In the genomic region with DNA sequence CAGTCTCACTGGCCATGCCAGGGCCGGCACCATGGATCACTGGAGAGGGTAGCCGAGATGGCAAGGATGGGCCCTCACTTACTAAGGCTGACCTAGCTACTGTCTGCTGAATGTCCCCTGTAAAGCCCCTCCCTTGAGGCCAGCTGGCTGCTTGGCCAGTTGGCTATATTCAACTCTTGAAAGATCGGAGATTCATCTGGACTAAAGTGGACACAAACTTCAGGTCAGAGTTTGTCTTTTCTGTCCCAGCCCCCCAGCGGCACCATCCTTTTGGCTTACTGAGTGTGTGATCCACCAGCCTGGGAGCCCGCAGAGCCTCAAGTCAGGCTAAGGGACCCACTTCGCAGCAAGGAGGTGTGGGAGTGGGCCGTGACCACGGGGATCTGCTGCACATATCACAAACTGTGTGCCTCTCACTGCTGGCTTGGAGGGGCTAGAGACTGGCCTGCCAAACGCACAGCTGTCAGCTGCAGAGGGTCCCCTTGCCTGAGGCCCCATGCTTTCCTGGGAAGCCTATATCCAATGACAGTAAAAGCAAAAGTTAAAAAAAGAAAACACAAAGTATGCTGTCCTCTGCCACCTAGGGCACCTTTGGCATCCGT, we compare ENCODE assay signal across 1 cellular context.
TF ChIP-seq lines count a peak whose summit lies in the region.

No MANE protein-coding gene starts in this region.

TF ChIP-seq in IMR-90, 13 proteins besides CTCF, POLR2A, EP300 and RAD21 (continued from another document):
- no peak for TF ChIP-seq MAZ (IDR thresholded peaks at IDR 0.05; ENCODE audit: borderline replicate concordance, low read depth, low read length)
- no peak for TF ChIP-seq RCOR1 (IDR thresholded peaks at IDR 0.05; ENCODE audit: insufficient replicate concordance, low read length)
- TF ChIP-seq BHLHE40 (IDR thresholded peaks at IDR 0.05; ENCODE audit: low read depth, low read length) = no peak
